ENCODE assay signal across 25 cellular contexts in the genomic region with DNA sequence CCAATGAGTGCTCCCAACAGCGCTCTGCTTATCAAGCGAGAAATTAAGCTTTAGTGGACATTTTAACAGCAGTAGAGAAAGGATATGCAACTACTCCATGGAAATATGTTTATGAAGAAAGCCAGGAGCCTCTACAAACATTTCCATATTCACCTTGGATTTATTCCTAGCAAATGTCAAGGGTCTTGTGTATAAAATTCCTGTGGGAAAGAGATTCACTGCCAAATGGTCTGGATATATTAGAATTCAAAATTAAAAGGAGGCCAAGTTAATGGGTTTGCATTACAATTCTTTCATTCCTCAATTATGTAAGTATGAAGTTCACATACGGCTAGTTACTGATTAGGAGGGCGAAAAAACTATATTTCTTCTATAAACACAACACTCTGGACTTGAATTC.
"Had no signal": no experiment of that assay in that cellular context is flagged by ENCODE, and none has a peak within 500 bp of the region (broad histone marks: within the 10 kb centered on the region; RNA-seq: fewer than 3 reads in every experiment).

No MANE protein-coding gene starts in this region.

- DNase-seq: activated CD4-positive, alpha-beta memory T cell treated with anti-CD3 and anti-CD28 coated beads, Interleukin-2, amount 10 ng/mL, durations not matched to agents 7 days and 5 days; activated CD4-positive, alpha-beta T cell treated with anti-CD3 and anti-CD28 coated beads, Interleukin-2, amount 10 ng/mL, durations not matched to agents 7 days and 5 days; activated CD4-positive, CD25-positive, alpha-beta regulatory T cell; activated gamma-delta T cell treated with Interleukin-2 at 50 U/mL for 16 hours; activated naive CD4-positive, alpha-beta T cell treated with anti-CD3 and anti-CD28 coated beads, Interleukin-2, amount 10 ng/mL, durations not matched to agents 7 days and 5 days; activated naive CD8-positive, alpha-beta T cell treated with anti-CD3 and anti-CD28 coated beads for 36 hours; activated T-cell treated with anti-CD3 and anti-CD28 coated beads for 4 hours; activated T-cell treated with anti-CD3 and anti-CD28 coated beads, Interleukin-2, amount 50 U/mL, for 72 hours; adrenal gland; aorta; brain microvascular endothelial cell; KG1; NCI-H1048; NCI-H146; NCI-H187 treated with DMSO at 0.1 percent for 48 hours; NCI-H2171; NCI-H345; NCI-H510A; NCI-H526 treated with DMSO at 0.1 percent for 48 hours; NCI-H82; RPMI8226; SK-N-SH; T-helper 1 cell had no signal

- H3K36me3 ChIP-seq: adrenal gland, brain microvascular endothelial cell, cardiac muscle cell had no signal

- H3K4me1 ChIP-seq: adrenal gland had no signal

- H3K4me3 ChIP-seq: adrenal gland, cardiac muscle cell had no signal

- H3K27me3 ChIP-seq: adrenal gland, brain microvascular endothelial cell, cardiac muscle cell had no signal

- H3K9me3 ChIP-seq: adrenal gland, SK-N-SH had no signal

- H3K9ac ChIP-seq: SK-N-SH had no signal

- H3K27ac ChIP-seq: adrenal gland, brain microvascular endothelial cell, cardiac muscle cell, VCaP had no signal

- H3K4me2 ChIP-seq: SK-N-SH had no signal
